ENCODE assay signal across 20 cellular contexts in genomic region chr3:46667061-46667621, GRCh38. TPM values are rescaled to one million over a fixed set of nuclear protein-coding genes. Genes with fewer than 3 reads are reported as not detected.
A peak's percentile ranks its signal among the peaks of the same experiment; 100 is the strongest.
DNase-seq lines count a peak whose midpoint lies in the region; ATAC-seq, FAIRE-seq and TF ChIP-seq lines count a peak whose summit lies in the region.
"Had no signal": no experiment of that assay in that cellular context is flagged by ENCODE, and none has a peak within 500 bp of the region (broad histone marks: within the 10 kb centered on the region; RNA-seq: fewer than 3 reads in every experiment).

No MANE protein-coding gene starts in this region.

- no peaks in the 10 kb centered on the region for H4K20me1 ChIP-seq in H1 (replicated peaks in 1 of 2; ENCODE audit: control insufficient read depth in 1 of 2, insufficient read depth in 2 of 2, low read length in 2 of 2)

- no peaks in the 10 kb centered on the region for H3K9me3 Mint-ChIP-seq in activated CD8-positive, alpha-beta memory T cell treated with anti-CD3 and anti-CD28 coated beads, Interleukin-2, amount 10 ng/mL, durations not matched to agents 7 days and 5 days (ENCODE audit: low read depth)
- H3K9me3 Mint-ChIP-seq in type B pancreatic cell: no peaks in the 10 kb centered on the region
- H3K9me3 Mint-ChIP-seq: CD8-positive, alpha-beta T cell; effector memory CD8-positive, alpha-beta T cell had no signal

- no peak overlapping the region for H3K23ac ChIP-seq in H1 (ENCODE audit: insufficient read length)

- H4K8ac ChIP-seq in H1 (ENCODE audit: extremely low read depth, insufficient read depth, low read length): no peak overlapping the region

- no peak overlapping the region for H4K5ac ChIP-seq in H1 (ENCODE audit: insufficient read length, low read depth, low read length)

- H2BK15ac ChIP-seq in H1 (ENCODE audit: low read length): no peak overlapping the region

- H3K36me3 ChIP-seq in H1 (ENCODE audit: control insufficient read depth in 2 of 4, insufficient read depth in 4 of 4, low read length in 3 of 4): no peaks in the 10 kb centered on the region
- H3K36me3 ChIP-seq: HAP-1 had no signal

- no peak for TF ChIP-seq EP300 in H1 (IDR thresholded peaks at IDR 0.05; ENCODE audit: borderline replicate concordance in 1 of 2, low read depth in 2 of 2, low read length in 2 of 2)

- H3K4me3 ChIP-seq in H1 (ENCODE audit: extremely low read depth in 1 of 4, insufficient read depth in 2 of 4, low read depth in 3 of 4, low read length in 4 of 4): no peak overlapping the region
- H3K4me3 ChIP-seq: HAP-1 had no signal

- H2BK20ac ChIP-seq in H1 (ENCODE audit: low read length): no peak overlapping the region

- CTCF ChIA-PET in activated CD8-positive, alpha-beta memory T cell treated with anti-CD3 and anti-CD28 coated beads, Interleukin-2, amount 10 ng/mL, durations not matched to agents 7 days and 5 days (lab: Charles Lee): no interaction called here
- CTCF ChIA-PET in H1 (lab: Charles Lee; ENCODE audit: partially characterized antibody): interaction anchor here (1.0 to 1.3 kb wide), 3 partner anchors 19 to 228 kb away, joined by 3 to 4 read pairs (median 3); no protein-coding TSS in a partner anchor

- H3K4me1 ChIP-seq in H1 (replicated peaks in 1 of 4; ENCODE audit: control insufficient read depth in 3 of 4, insufficient read depth in 4 of 4, low read length in 3 of 4): peaks cover 6 to 14% (median 11%) of the 10 kb centered on the region in 4 experiments
- H3K4me1 ChIP-seq: HAP-1 had no signal

- no peak overlapping the region for H4K91ac ChIP-seq in H1 (replicated peaks; ENCODE audit: insufficient read length, low read length)

- no peak overlapping the region for H3K4ac ChIP-seq in H1 (replicated peaks; ENCODE audit: insufficient read length, low read depth, low read length)

- TF ChIP-seq RAD21 in H1 (IDR thresholded peaks at IDR 0.05 in 1 of 2, conservative IDR thresholded peaks at IDR 0.05 in 1 of 2; ENCODE audit: low read depth in 2 of 2, low read length in 2 of 2): no peak

- no peak for TF ChIP-seq POLR2A in H1 (IDR thresholded peaks at IDR 0.05; ENCODE audit: control extremely low read depth in 1 of 2, low read depth in 2 of 2, low read length in 2 of 2)

- TF ChIP-seq CTCF in H1 (IDR thresholded peaks at IDR 0.05; ENCODE audit: control extremely low read depth in 1 of 3, insufficient read depth in 1 of 3, low read depth in 1 of 3, low read length in 3 of 3) (no peak), type B pancreatic cell (conservative IDR thresholded peaks at IDR 0.05) (no peak)

- WGBS in H1 (ENCODE audit: extremely low coverage in 1 of 2, insufficient coverage in 1 of 2, insufficient read length in 1 of 2, insufficient replicate concordance in 2 of 2, low coverage in 1 of 2, low lambda C conversion rate in 2 of 2, missing lambda C conversion rate in 1 of 2), 2 experiments: 89% methylated on average over 8 of the region's 8 CpGs; no CpG with 5 or more reads in 1 of the 2 experiments

- no peaks in the 10 kb centered on the region for H3K9me3 ChIP-seq in H1 (ENCODE audit: insufficient read depth in 2 of 2, low read depth in 1 of 2, low read length in 1 of 2)
- H3K9me3 ChIP-seq: HAP-1 had no signal

- H3K27me3 Mint-ChIP-seq in activated CD8-positive, alpha-beta memory T cell treated with anti-CD3 and anti-CD28 coated beads, Interleukin-2, amount 10 ng/mL, durations not matched to agents 7 days and 5 days: peaks cover 4% of the 10 kb centered on the region
- H3K27me3 Mint-ChIP-seq in type B pancreatic cell: peaks cover 3% of the 10 kb centered on the region
- H3K27me3 Mint-ChIP-seq: activated naive CD8-positive, alpha-beta T cell had no signal

- H2AFZ ChIP-seq in H1 (ENCODE audit: low read length): no peak overlapping the region

- no peak overlapping the region for H3K14ac ChIP-seq in H1 (ENCODE audit: insufficient read length)

- H3K27ac ChIP-seq in H1 (ENCODE audit: low read depth, low read length): no peak overlapping the region

- H3K18ac ChIP-seq in H1 (ENCODE audit: extremely low read depth, low read length): no peak overlapping the region

- POLR2A ChIA-PET in H1 (lab: Charles Lee; ENCODE audit: partially characterized antibody): interaction anchor here (0.6 kb wide), 1 partner anchor 27 kb away, joined by 4 read pairs; no protein-coding TSS in a partner anchor

- no peak for ATAC-seq in activated CD8-positive, alpha-beta memory T cell treated with anti-CD3 and anti-CD28 coated beads, Interleukin-2, amount 10 ng/mL, durations not matched to agents 7 days and 5 days
- ATAC-seq: CD8-positive, alpha-beta T cell; effector memory CD8-positive, alpha-beta T cell had no signal

- H3K36me3 Mint-ChIP-seq in activated CD8-positive, alpha-beta memory T cell treated with anti-CD3 and anti-CD28 coated beads, Interleukin-2, amount 10 ng/mL, durations not matched to agents 7 days and 5 days: no peaks in the 10 kb centered on the region
- H3K36me3 Mint-ChIP-seq in type B pancreatic cell: no peaks in the 10 kb centered on the region
- H3K36me3 Mint-ChIP-seq: activated naive CD8-positive, alpha-beta T cell; CD8-positive, alpha-beta T cell had no signal

- H3K27me3 ChIP-seq in H1 (replicated peaks in 1 of 4; ENCODE audit: control insufficient read depth in 3 of 4, extremely low read depth in 1 of 4, insufficient read depth in 3 of 4, low read length in 3 of 4): no peaks in the 10 kb centered on the region; a peak in 1 of 7 replicates

- H2AK5ac ChIP-seq in H1 (ENCODE audit: low read depth, low read length): no peak overlapping the region

- H3K27ac Mint-ChIP-seq in activated CD8-positive, alpha-beta memory T cell treated with anti-CD3 and anti-CD28 coated beads, Interleukin-2, amount 10 ng/mL, durations not matched to agents 7 days and 5 days: no peak overlapping the region
- H3K27ac Mint-ChIP-seq in type B pancreatic cell: no peak overlapping the region
- H3K27ac Mint-ChIP-seq: activated naive CD8-positive, alpha-beta T cell; CD8-positive, alpha-beta T cell; effector memory CD8-positive, alpha-beta T cell had no signal

- H2BK12ac ChIP-seq in H1 (ENCODE audit: low read depth, low read length): 0 out of 2 replicates have a peak overlapping the region, but pooled peaks have one; percentile 39

- no peaks in the 10 kb centered on the region for H3K23me2 ChIP-seq in H1 (ENCODE audit: low read depth, low read length)

- H3K4me3 Mint-ChIP-seq in activated CD8-positive, alpha-beta memory T cell treated with anti-CD3 and anti-CD28 coated beads, Interleukin-2, amount 10 ng/mL, durations not matched to agents 7 days and 5 days: no peak overlapping the region
- H3K4me3 Mint-ChIP-seq in type B pancreatic cell: peak overlapping the region; percentile 32
- H3K4me3 Mint-ChIP-seq: activated naive CD8-positive, alpha-beta T cell; CD8-positive, alpha-beta T cell; effector memory CD8-positive, alpha-beta T cell had no signal

- H3K4me1 Mint-ChIP-seq in activated CD8-positive, alpha-beta memory T cell treated with anti-CD3 and anti-CD28 coated beads, Interleukin-2, amount 10 ng/mL, durations not matched to agents 7 days and 5 days: no peaks in the 10 kb centered on the region
- H3K4me1 Mint-ChIP-seq in type B pancreatic cell (ENCODE audit: unreplicated experiment): peaks cover 20% of the 10 kb centered on the region

- no peaks in the 10 kb centered on the region for H3K79me1 ChIP-seq in H1 (ENCODE audit: low read depth, low read length)

- no peak overlapping the region for H3K56ac ChIP-seq in H1 (replicated peaks; ENCODE audit: insufficient read length, low read depth, low read length)

- 0 out of 2 replicates have a peak overlapping the region, but pooled peaks have one; percentile 35 for H2BK5ac ChIP-seq in H1 (ENCODE audit: low read depth, low read length)

- H3K9ac ChIP-seq in H1 (replicated peaks in 1 of 4; ENCODE audit: extremely low read depth in 1 of 4, low read depth in 3 of 4, low read length in 3 of 4): no peak overlapping the region

- DNase-seq in activated CD8-positive, alpha-beta memory T cell treated with anti-CD3 and anti-CD28 coated beads, Interleukin-2, amount 10 ng/mL, durations not matched to agents 7 days and 5 days: peak; percentile 39
- DNase-seq in activated CD8-positive, alpha-beta memory T cell treated with anti-CD3 and anti-CD28 coated beads for 24 hours: no peak
- DNase-seq in H1 (ENCODE audit: low read depth in 1 of 2, low spot score in 2 of 2) (peak in 1 of 2 experiments; percentile 39), mesenteric fat pad (ENCODE audit: low spot score) (peak; percentile 88), type B pancreatic cell (ENCODE audit: extremely low spot score, unreplicated experiment) (no peak), middle frontal gyrus (ENCODE audit: extremely low spot score, low spot score) (no peak), cerebellar nuclear complex (lab: John Stamatoyannopoulos, UW) (no peak)
- DNase-seq in activated effector memory CD4-positive, alpha-beta T cell treated with anti-CD3 and anti-CD28 coated beads, Interleukin-2, amount 50 U/mL, for 16 hours: no peak
- DNase-seq: CD8-positive, alpha-beta T cell; effector memory CD8-positive, alpha-beta T cell; MM.1S; NCI-H1930; NCI-H524 treated with DMSO at 0.1 percent for 48 hours; PC-3; SW 1271 had no signal

- no peak overlapping the region for H2BK120ac ChIP-seq in H1 (replicated peaks; ENCODE audit: low read depth, low read length)

- no peaks in the 10 kb centered on the region for H3K79me2 ChIP-seq in H1 (ENCODE audit: control insufficient read depth in 1 of 2, insufficient read depth in 2 of 2, low read length in 2 of 2)

- no peak for FAIRE-seq in H1 (lab: Jason Lieb, UNC)

- H3K4me2 ChIP-seq in H1 (ENCODE audit: insufficient read depth in 1 of 2, low read depth in 2 of 2, low read length in 2 of 2): no peak overlapping the region

RNA-seq across cellular contexts. Expression of gene ALS2CL, which starts 26.3 kb away (rescaled TPM):
- total RNA-seq in activated CD8-positive, alpha-beta memory T cell treated with anti-CD3 and anti-CD28 coated beads, Interleukin-2, amount 10 ng/mL, durations not matched to agents 7 days and 5 days: under 1 TPM; 0.09 to 0.58 TPM
- total RNA-seq in H1 (2021; fragmentation: NEBNext Ultra II Directional; extraction: Animal tissue kit (Norgen Biotek cat#: 25700)): 4.3 and 4.8 TPM in 2 replicates
- 5.4 and 7.5 TPM in 2 replicates for polyA plus RNA-seq in H1 (2011; rRNA removed)
- polyA plus RNA-seq in H1 (2011; cell fraction: cytosol; rRNA removed): 10.1 TPM
- polyA plus RNA-seq in H1 (2011; cell fraction: nucleus; rRNA removed): 65.0 TPM
- polyA plus RNA-seq in H1 (2012, experiment 1 of 2): 8.7 to 10.9 TPM (median 9.6 TPM) in 4 replicates
- 4.1 TPM for polyA plus RNA-seq in H1 (2012, experiment 2 of 2)
- polyA plus RNA-seq in H1 (2013, experiment 1 of 2): 2.3 TPM
- 2.0 TPM for polyA plus RNA-seq in H1 (2013, experiment 2 of 2)
- polyA minus RNA-seq in H1 (2011; rRNA and poly(A)+ RNA removed): 4.5 and 6.8 TPM in 2 replicates
- 4.6 TPM for polyA minus RNA-seq in H1 (2011; cell fraction: cytosol; rRNA and poly(A)+ RNA removed)
- 13.9 TPM for polyA minus RNA-seq in H1 (2011; cell fraction: nucleus; rRNA and poly(A)+ RNA removed)
- total RNA-seq in mesenteric fat pad: 8.4 TPM
- total RNA-seq in type B pancreatic cell (ENCODE audit: low replicate concordance): 31.7 and 70.8 TPM in 2 replicates

RNA-seq across cellular contexts. Expression of gene TMIE, which starts 34.1 kb away (rescaled TPM):
- not detected for total RNA-seq in activated CD8-positive, alpha-beta memory T cell treated with anti-CD3 and anti-CD28 coated beads, Interleukin-2, amount 10 ng/mL, durations not matched to agents 7 days and 5 days
- total RNA-seq in H1 (2021; fragmentation: NEBNext Ultra II Directional; extraction: Animal tissue kit (Norgen Biotek cat#: 25700)): 0.67 and 0.90 TPM in 2 replicates
- 0.45 and 0.64 TPM in 2 replicates for polyA plus RNA-seq in H1 (2011; rRNA removed)
- 1.0 TPM for polyA plus RNA-seq in H1 (2011; cell fraction: cytosol; rRNA removed)
- 0.87 TPM for polyA plus RNA-seq in H1 (2011; cell fraction: nucleus; rRNA removed)
- 0.28 to 1.0 TPM (median 0.62 TPM) in 4 replicates for polyA plus RNA-seq in H1 (2012, experiment 1 of 2)
- polyA plus RNA-seq in H1 (2012, experiment 2 of 2): 0.56 TPM
- 0.22 TPM for polyA plus RNA-seq in H1 (2013, experiment 1 of 2)
- 0.35 TPM for polyA plus RNA-seq in H1 (2013, experiment 2 of 2)
- polyA minus RNA-seq in H1 (2011; rRNA and poly(A)+ RNA removed): 0.49 and 0.88 TPM in 2 replicates
- polyA minus RNA-seq in H1 (2011; cell fraction: cytosol; rRNA and poly(A)+ RNA removed): not detected
- 1.3 TPM for polyA minus RNA-seq in H1 (2011; cell fraction: nucleus; rRNA and poly(A)+ RNA removed)
- total RNA-seq in mesenteric fat pad (0.19 TPM), type B pancreatic cell (ENCODE audit: low replicate concordance) (0.48 and 0.62 TPM in 2 replicates)
- polyA plus RNA-seq: neural cell had no signal

RNA-seq across cellular contexts. Expression of gene PRSS50, which starts 50.5 kb away (rescaled TPM):
- total RNA-seq in activated CD8-positive, alpha-beta memory T cell treated with anti-CD3 and anti-CD28 coated beads, Interleukin-2, amount 10 ng/mL, durations not matched to agents 7 days and 5 days: not detected
- 0.47 and 0.73 TPM in 2 replicates for total RNA-seq in H1 (2021; fragmentation: NEBNext Ultra II Directional; extraction: Animal tissue kit (Norgen Biotek cat#: 25700))
- 0.71 and 1.1 TPM in 2 replicates for polyA plus RNA-seq in H1 (2011; rRNA removed)
- polyA plus RNA-seq in H1 (2011; cell fraction: cytosol; rRNA removed): 1.3 TPM
- polyA plus RNA-seq in H1 (2011; cell fraction: nucleus; rRNA removed): 6.9 TPM
- 0.40 to 1.3 TPM (median 0.71 TPM) in 4 replicates for polyA plus RNA-seq in H1 (2012, experiment 1 of 2)
- polyA plus RNA-seq in H1 (2012, experiment 2 of 2): 0.16 TPM
- polyA plus RNA-seq in H1 (2013, experiment 1 of 2): 0.34 TPM
- polyA plus RNA-seq in H1 (2013, experiment 2 of 2): 0.37 TPM
- 0.32 TPM in 1 of 2 replicates, not detected in the other for polyA minus RNA-seq in H1 (2011; rRNA and poly(A)+ RNA removed)
- not detected for polyA minus RNA-seq in H1 (2011; cell fraction: cytosol; rRNA and poly(A)+ RNA removed)
- 1.7 TPM for polyA minus RNA-seq in H1 (2011; cell fraction: nucleus; rRNA and poly(A)+ RNA removed)
- total RNA-seq in mesenteric fat pad (not detected), type B pancreatic cell (ENCODE audit: low replicate concordance) (1.1 and 1.2 TPM in 2 replicates)
- total RNA-seq: CD8-positive, alpha-beta T cell; lung microvascular endothelial cell; PC-3 had no signal
- polyA plus RNA-seq: neural cell had no signal

RNA-seq across cellular contexts. Expression of gene FAM240A, which starts 54.8 kb away (rescaled TPM):
- not detected for total RNA-seq in activated CD8-positive, alpha-beta memory T cell treated with anti-CD3 and anti-CD28 coated beads, Interleukin-2, amount 10 ng/mL, durations not matched to agents 7 days and 5 days
- 0.17 TPM in 1 of 2 replicates, not detected in the other for total RNA-seq in H1 (2021; fragmentation: NEBNext Ultra II Directional; extraction: Animal tissue kit (Norgen Biotek cat#: 25700))
- 0.06 and 0.08 TPM in 2 replicates for polyA plus RNA-seq in H1 (2011; rRNA removed)
- 0.12 TPM for polyA plus RNA-seq in H1 (2011; cell fraction: cytosol; rRNA removed)
- not detected for polyA plus RNA-seq in H1 (2011; cell fraction: nucleus; rRNA removed)
- polyA plus RNA-seq in H1 (2012, experiment 1 of 2): 0.16 to 0.32 TPM (median 0.16 TPM) in 3 of 4 replicates, not detected in the other
- polyA plus RNA-seq in H1 (2012, experiment 2 of 2): not detected
- polyA plus RNA-seq in H1 (2013, experiment 1 of 2): 0.08 TPM
- polyA plus RNA-seq in H1 (2013, experiment 2 of 2): 0.11 TPM
- not detected in 2 replicates for polyA minus RNA-seq in H1 (2011; rRNA and poly(A)+ RNA removed)
- not detected for polyA minus RNA-seq in H1 (2011; cell fraction: cytosol; rRNA and poly(A)+ RNA removed)
- not detected for polyA minus RNA-seq in H1 (2011; cell fraction: nucleus; rRNA and poly(A)+ RNA removed)
- total RNA-seq in mesenteric fat pad (not detected), type B pancreatic cell (ENCODE audit: low replicate concordance) (not detected in 2 replicates)
- total RNA-seq: CD8-positive, alpha-beta T cell; lung microvascular endothelial cell; PC-3; urinary bladder had no signal
- polyA plus RNA-seq: neural cell, urinary bladder had no signal

Comparison
In these comparisons a context has a peak if more than half of its experiments do, and no peak if none do; other contexts are left out.
1. DNase-seq: peak in activated CD8-positive, alpha-beta memory T cell treated with anti-CD3 and anti-CD28 coated beads, Interleukin-2, amount 10 ng/mL, durations not matched to agents 7 days and 5 days (single experiment) and mesenteric fat pad (single experiment); none in activated CD8-positive, alpha-beta memory T cell treated with anti-CD3 and anti-CD28 coated beads for 24 hours (single experiment), type B pancreatic cell (single experiment), activated effector memory CD4-positive, alpha-beta T cell treated with anti-CD3 and anti-CD28 coated beads, Interleukin-2, amount 50 U/mL, for 16 hours (single experiment), middle frontal gyrus (single experiment) and cerebellar nuclear complex (0 of 2).